In genomic region chr1:38003261-38004250, GRCh38 we compare ENCODE assay signal across 8 cellular contexts. TPM values are rescaled to one million over a fixed set of nuclear protein-coding genes. Genes with fewer than 3 reads are reported as not detected.
DNase-seq lines count a peak whose midpoint lies in the region; ATAC-seq, FAIRE-seq and TF ChIP-seq lines count a peak whose summit lies in the region.

No MANE protein-coding gene starts in this region.

- no peak overlapping the region for H2BK120ac ChIP-seq in mesenchymal stem cell (ENCODE audit: low read depth, low read length)

- H3K9ac ChIP-seq in mesenchymal stem cell (ENCODE audit: low read length), result peak overlapping the region; percentile 93

- H3K36me3 ChIP-seq in heart right ventricle, result peaks cover 0 to 8% (median 3%) of the 10 kb centered on the region in 9 donors
- peaks cover 12% of the 10 kb centered on the region for H3K36me3 ChIP-seq in brain microvascular endothelial cell (replicated peaks)
- peaks cover 6 to 12% of the 10 kb centered on the region in 2 experiments for H3K36me3 ChIP-seq in mesenchymal stem cell (ENCODE audit: control insufficient read depth in 1 of 2, insufficient read depth in 2 of 2, low read depth in 1 of 2, low read length in 2 of 2)
- no peaks in the 10 kb centered on the region for H3K36me3 ChIP-seq in vagina

- intact Hi-C loops in heart right ventricle (cut with DNase I) (no loop called here), cardiac septum (cut with DNase I) (no loop called here), vagina (cut with DNase I) (no loop called here)

- no peak for FAIRE-seq in GM19239 (lab: Jason Lieb, UNC)

- H3K27ac ChIP-seq in heart right ventricle, result peak overlapping the region; percentile 46 to 97 (median 90)
- peak overlapping the region; percentile 18 for H3K27ac ChIP-seq in brain microvascular endothelial cell
- H3K27ac ChIP-seq in mesenchymal stem cell (ENCODE audit: low read length, poor library complexity, severe bottlenecking), result peak overlapping the region; percentile 57
- H3K27ac ChIP-seq in vagina, result peak overlapping the region; percentile 88

- H3K4ac ChIP-seq in mesenchymal stem cell (ENCODE audit: low read depth in 1 of 2, low read length in 2 of 2), result peak overlapping the region; percentile 35 to 47

- H3K18ac ChIP-seq in mesenchymal stem cell (ENCODE audit: low read depth in 1 of 2, low read length in 2 of 2), result peak overlapping the region in 1 of 2 experiments; percentile 67

- H2BK12ac ChIP-seq in mesenchymal stem cell (ENCODE audit: low read length in 2 of 2), result peak overlapping the region in 1 of 2 experiments; percentile 23

- H2AFZ ChIP-seq in mesenchymal stem cell (ENCODE audit: low read depth, low read length), result no peak overlapping the region

- in situ Hi-C loops in brain microvascular endothelial cell (cut with HindIII; ENCODE audit: low pct_ligation_motif_present, low sequenced_read_pairs), result no loop called here

- H4K8ac ChIP-seq in mesenchymal stem cell (ENCODE audit: low read length), result no peak overlapping the region

- H3K27me3 ChIP-seq in heart right ventricle (no peaks in the 10 kb centered on the region), brain microvascular endothelial cell (replicated peaks) (no peaks in the 10 kb centered on the region), mesenchymal stem cell (ENCODE audit: control insufficient read depth in 1 of 2, insufficient read depth in 1 of 2, low read length in 2 of 2) (no peaks in the 10 kb centered on the region), vagina (no peaks in the 10 kb centered on the region)

- TF ChIP-seq CTCF in heart right ventricle (IDR thresholded peaks at IDR 0.05) (no peak), brain microvascular endothelial cell (IDR thresholded peaks at IDR 0.05; ENCODE audit: low read depth, low read length, missing control alignments) (no peak), vagina (IDR thresholded peaks at IDR 0.05) (no peak)

- no peak overlapping the region for H2BK15ac ChIP-seq in mesenchymal stem cell (ENCODE audit: low read depth, poor library complexity, severe bottlenecking)

- H2AK5ac ChIP-seq in mesenchymal stem cell (ENCODE audit: low read length, severe bottlenecking), result peak overlapping the region; percentile 54

- CTCF ChIA-PET in HEK293T (lab: Yijun Ruan, JAX), result interaction anchor here (1.1 kb wide), 1 partner anchor 12 kb away, joined by 3 read pairs; no protein-coding TSS in a partner anchor

- H3K4me1 ChIP-seq in heart right ventricle, result peaks cover 34 to 73% (median 60%) of the 10 kb centered on the region in 9 donors
- H3K4me1 ChIP-seq in mesenchymal stem cell (ENCODE audit: control insufficient read depth, insufficient read depth, low read depth, low read length), result peaks cover 48% of the 10 kb centered on the region
- H3K4me1 ChIP-seq in vagina, result peaks cover 64% of the 10 kb centered on the region

- peak overlapping the region in 1 of 2 experiments; percentile 74 for H3K14ac ChIP-seq in mesenchymal stem cell (ENCODE audit: low read length in 2 of 2)

- H4K91ac ChIP-seq in mesenchymal stem cell (ENCODE audit: low read length), result peak overlapping the region; percentile 21

- H3K4me3 ChIP-seq in heart right ventricle (peak overlapping the region; percentile 51 to 89 (median 70)), brain microvascular endothelial cell (ENCODE audit: low read depth, low read length) (peak overlapping the region; percentile 95), mesenchymal stem cell (ENCODE audit: insufficient read depth in 1 of 2, low read depth in 1 of 2, low read length in 2 of 2) (peak overlapping the region; percentile 76 to 94), vagina (peak overlapping the region; percentile 73 to 80)

- ATAC-seq in heart right ventricle (no peak), HG02798 (IDR thresholded peaks at IDR 0.05; ENCODE audit: poor library complexity, unreplicated experiment) (no peak)

- POLR2A ChIA-PET in HEK293T (lab: Yijun Ruan, JAX), result interaction anchor here (1.3 to 5.2 kb wide), 2 partner anchors 7 to 13 kb away, joined by 5 to 35 read pairs; partner anchors contain the start of genes SF3A3 and UTP11

- no peak overlapping the region for H2BK5ac ChIP-seq in mesenchymal stem cell (ENCODE audit: low read depth, low read length, poor library complexity, severe bottlenecking)

- peak overlapping the region; percentile 85 for H3K4me2 ChIP-seq in mesenchymal stem cell (ENCODE audit: low read length, poor library complexity, severe bottlenecking)

- no peaks in the 10 kb centered on the region for H3K9me3 ChIP-seq in heart right ventricle
- no peaks in the 10 kb centered on the region for H3K9me3 ChIP-seq in mesenchymal stem cell (ENCODE audit: control insufficient read depth, low read length)
- no peaks in the 10 kb centered on the region for H3K9me3 ChIP-seq in vagina

- H3K79me1 ChIP-seq in mesenchymal stem cell (replicated peaks; ENCODE audit: low read length, poor library complexity, severe bottlenecking), result no peaks in the 10 kb centered on the region

- no peak for TF ChIP-seq POLR2A in vagina (IDR thresholded peaks at IDR 0.05)

- no peak for DNase-seq in heart right ventricle
- DNase-seq in cardiac septum (ENCODE audit: low spot score), result no peak
- DNase-seq in brain microvascular endothelial cell, result no peak
- DNase-seq in mesenchymal stem cell, result peak; percentile 40
- DNase-seq in vagina (ENCODE audit: extremely low spot score in 2 of 2), result no peak
- no peak for DNase-seq in HEK293T (ENCODE audit: extremely low spot score)
- no peak for DNase-seq in GM19239 (ENCODE audit: insufficient read length, low spot score)

- WGBS in heart right ventricle, 2 donors, result 66 to 71% methylated on average over 8 of the region's 8 CpGs
- 72% methylated on average over 5 of the region's 8 CpGs for WGBS in mesenchymal stem cell

- H3K23ac ChIP-seq in mesenchymal stem cell (ENCODE audit: low read length in 2 of 2), result peak overlapping the region in 1 of 2 experiments; percentile 23

TF ChIP-seq in HEK293T, 16 proteins besides CTCF, POLR2A, EP300 and RAD21:
- TF ChIP-seq FOXK2 (IDR thresholded peaks at IDR 0.05) (no peak), BHLHE40 (IDR thresholded peaks at IDR 0.05; ENCODE audit: borderline replicate concordance) (no peak), LEF1 (IDR thresholded peaks at IDR 0.05; ENCODE audit: borderline replicate concordance) (no peak), SP1 (IDR thresholded peaks at IDR 0.05) (no peak), L3MBTL2 (conservative IDR thresholded peaks at IDR 0.05) (no peak), FOXM1 (IDR thresholded peaks at IDR 0.05; ENCODE audit: borderline replicate concordance) (no peak), SUZ12 (IDR thresholded peaks at IDR 0.05) (no peak), CTBP1 (IDR thresholded peaks at IDR 0.05; ENCODE audit: borderline replicate concordance) (no peak), TARDBP (IDR thresholded peaks at IDR 0.05) (no peak), NFRKB (IDR thresholded peaks at IDR 0.05) (no peak), HDGF (IDR thresholded peaks at IDR 0.05; ENCODE audit: borderline replicate concordance) (no peak), ELF4 (IDR thresholded peaks at IDR 0.05) (no peak)

RNA-seq across cellular contexts. Expression of gene FHL3, which starts 1.8 kb away (rescaled TPM):
- 10 to 100 TPM in 3 of 10 donors, 1 to 10 TPM in 7; 5.8 to 23.8 (median 8.3) TPM for total RNA-seq in heart right ventricle
- polyA plus RNA-seq in heart right ventricle, result 10 to 100 TPM; 11.6 to 14.9 TPM
- 9.8 TPM for total RNA-seq in cardiac septum
- 54.7 TPM for polyA plus RNA-seq in mesenchymal stem cell (2013, experiment 1 of 2)
- 53.0 TPM for polyA plus RNA-seq in mesenchymal stem cell (2013, experiment 2 of 2)
- total RNA-seq in vagina, result 26.3 TPM

RNA-seq across cellular contexts. Expression of gene UTP11, which starts 9.0 kb away (rescaled TPM):
- total RNA-seq in heart right ventricle (10 to 100 TPM; 24.1 to 59.8 (median 37.1) TPM), cardiac septum (29.8 TPM), vagina (18.7 TPM)
- 10 to 100 TPM; 22.9 to 34.2 TPM for polyA plus RNA-seq in heart right ventricle
- polyA plus RNA-seq in mesenchymal stem cell (2013, experiment 1 of 2), result 60.0 TPM
- polyA plus RNA-seq in mesenchymal stem cell (2013, experiment 2 of 2), result 63.6 TPM

RNA-seq across cellular contexts. Expression of gene SF3A3, which starts 13.7 kb away (rescaled TPM):
- total RNA-seq in heart right ventricle (10 to 100 TPM; 21.0 to 30.3 (median 27.1) TPM), cardiac septum (30.9 TPM), vagina (50.3 TPM)
- 10 to 100 TPM; 14.2 to 18.6 TPM for polyA plus RNA-seq in heart right ventricle
- 34.6 TPM for polyA plus RNA-seq in mesenchymal stem cell (2013, experiment 1 of 2)
- 33.6 TPM for polyA plus RNA-seq in mesenchymal stem cell (2013, experiment 2 of 2)

RNA-seq across cellular contexts. Expression of gene POU3F1, which starts 43.0 kb away (rescaled TPM):
- total RNA-seq in heart right ventricle (under 1 TPM in 2 of 10 donors, not detected in 8; 0.13 to 0.22 TPM), cardiac septum (not detected), vagina (not detected)
- under 1 TPM in 1 of 2 donors, not detected in 1; 0.03 TPM for polyA plus RNA-seq in heart right ventricle
- not detected for polyA plus RNA-seq in mesenchymal stem cell (2013, experiment 1 of 2)
- 0.01 TPM for polyA plus RNA-seq in mesenchymal stem cell (2013, experiment 2 of 2)

RNA-seq across cellular contexts. Expression of gene INPP5B, which starts 56.7 kb away (rescaled TPM):
- total RNA-seq in heart right ventricle (10 to 100 TPM in 9 of 10 donors, 1 to 10 TPM in 1; 8.7 to 16.7 (median 12.5) TPM), cardiac septum (13.7 TPM), vagina (31.2 TPM)
- 10 to 100 TPM in 1 of 2 donors, 1 to 10 TPM in 1; 4.1 to 17.3 TPM for polyA plus RNA-seq in heart right ventricle
- polyA plus RNA-seq in mesenchymal stem cell (2013, experiment 1 of 2), result 9.4 TPM
- 9.0 TPM for polyA plus RNA-seq in mesenchymal stem cell (2013, experiment 2 of 2)

Comparison
In these comparisons a context has a peak if more than half of its experiments do, and no peak if none do; other contexts are left out.
1. H3K27ac ChIP-seq: peak in every context shown above with its lines; median percentile 90 in heart right ventricle; 88 in vagina; 57 in mesenchymal stem cell; 18 in brain microvascular endothelial cell.